Comparison of ENCODE assay signal across 9 cellular contexts in the genomic region with DNA sequence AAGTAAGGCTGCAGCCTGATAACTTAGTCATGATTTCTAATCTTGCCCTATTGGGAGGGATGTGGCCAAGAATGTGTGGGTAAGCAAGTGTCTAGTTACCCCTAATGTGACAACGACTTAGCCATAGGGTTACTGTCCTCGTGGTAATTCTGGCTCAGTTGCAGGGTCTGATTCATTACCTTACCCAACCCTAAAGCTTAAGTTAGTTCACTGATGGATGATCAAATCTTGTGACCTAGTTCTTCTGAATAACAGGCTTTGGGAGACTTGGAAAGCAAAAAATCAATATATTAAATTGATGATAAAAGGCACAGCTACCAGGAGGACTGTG. TPM values are rescaled to one million over a fixed set of nuclear protein-coding genes. Genes with fewer than 3 reads are reported as not detected.
DNase-seq lines count a peak whose midpoint lies in the region; ATAC-seq and TF ChIP-seq lines count a peak whose summit lies in the region.
"Had no signal": no experiment of that assay in that cellular context is flagged by ENCODE, and none has a peak within 500 bp of the region (broad histone marks: within the 10 kb centered on the region; RNA-seq: fewer than 3 reads in every experiment).

No MANE protein-coding gene starts in this region.

- H3K27ac Mint-ChIP-seq in activated naive CD4-positive, alpha-beta T cell treated with anti-CD3 and anti-CD28 coated beads, Interleukin-2, amount 10 ng/mL, durations not matched to agents 7 days and 5 days, result no peak overlapping the region
- no peak overlapping the region for H3K27ac Mint-ChIP-seq in activated naive CD8-positive, alpha-beta T cell treated with anti-CD3 and anti-CD28 coated beads, Interleukin-2, amount 10 ng/mL, durations not matched to agents 7 days and 5 days
- H3K27ac Mint-ChIP-seq in type B pancreatic cell, result peak overlapping the region; percentile 99

- POLR2A ChIA-PET in activated naive CD8-positive, alpha-beta T cell treated with anti-CD3 and anti-CD28 coated beads, Interleukin-2, amount 10 ng/mL, durations not matched to agents 7 days and 5 days (lab: Charles Lee), result interaction anchor here (2.9 kb wide), 1 partner anchor 96 kb away, joined by 17 read pairs; no protein-coding TSS in a partner anchor

- peaks cover 4% of the 10 kb centered on the region for H3K27me3 Mint-ChIP-seq in activated naive CD4-positive, alpha-beta T cell treated with anti-CD3 and anti-CD28 coated beads, Interleukin-2, amount 10 ng/mL, durations not matched to agents 7 days and 5 days
- no peaks in the 10 kb centered on the region for H3K27me3 Mint-ChIP-seq in activated naive CD8-positive, alpha-beta T cell treated with anti-CD3 and anti-CD28 coated beads, Interleukin-2, amount 10 ng/mL, durations not matched to agents 7 days and 5 days
- H3K27me3 Mint-ChIP-seq in type B pancreatic cell, result no peaks in the 10 kb centered on the region

- no peak for ATAC-seq in activated naive CD8-positive, alpha-beta T cell treated with anti-CD3 and anti-CD28 coated beads, Interleukin-2, amount 10 ng/mL, durations not matched to agents 7 days and 5 days (ENCODE audit: low read depth)
- no peak for ATAC-seq in GM21526 (IDR thresholded peaks at IDR 0.05; ENCODE audit: low FRiP score, unreplicated experiment)

- DNase-seq in activated naive CD4-positive, alpha-beta T cell treated with anti-CD3 and anti-CD28 coated beads, Interleukin-2, amount 10 ng/mL, durations not matched to agents 7 days and 5 days, result no peak
- DNase-seq in activated naive CD4-positive, alpha-beta T cell treated with anti-CD3 and anti-CD28 coated beads, Interleukin-2, amount 50 U/mL, for 16 hours, result no peak
- no peak for DNase-seq in activated naive CD8-positive, alpha-beta T cell treated with anti-CD3 and anti-CD28 coated beads, Interleukin-2, amount 10 ng/mL, durations not matched to agents 7 days and 5 days
- DNase-seq in kidney tubule cell (ENCODE audit: low spot score), result peak; percentile 85
- DNase-seq in type B pancreatic cell (ENCODE audit: extremely low spot score, unreplicated experiment), result no peak
- no peak for DNase-seq in effector CD8-positive, alpha-beta T cell (lab: John Stamatoyannopoulos, UW)
- no peak for DNase-seq in NCI-H1436 (lab: John Stamatoyannopoulos, UW)
- DNase-seq: H7 had no signal

- H3K9me3 Mint-ChIP-seq in activated naive CD4-positive, alpha-beta T cell treated with anti-CD3 and anti-CD28 coated beads, Interleukin-2, amount 10 ng/mL, durations not matched to agents 7 days and 5 days, result no peaks in the 10 kb centered on the region
- H3K9me3 Mint-ChIP-seq in activated naive CD8-positive, alpha-beta T cell treated with anti-CD3 and anti-CD28 coated beads, Interleukin-2, amount 10 ng/mL, durations not matched to agents 7 days and 5 days, result no peaks in the 10 kb centered on the region
- H3K9me3 Mint-ChIP-seq in type B pancreatic cell, result no peaks in the 10 kb centered on the region

- peaks cover 3% of the 10 kb centered on the region for H3K36me3 Mint-ChIP-seq in activated naive CD4-positive, alpha-beta T cell treated with anti-CD3 and anti-CD28 coated beads, Interleukin-2, amount 10 ng/mL, durations not matched to agents 7 days and 5 days
- H3K36me3 Mint-ChIP-seq in activated naive CD8-positive, alpha-beta T cell treated with anti-CD3 and anti-CD28 coated beads, Interleukin-2, amount 10 ng/mL, durations not matched to agents 7 days and 5 days, result no peaks in the 10 kb centered on the region
- no peaks in the 10 kb centered on the region for H3K36me3 Mint-ChIP-seq in type B pancreatic cell

- CTCF ChIA-PET in activated naive CD4-positive, alpha-beta T cell treated with anti-CD3 and anti-CD28 coated beads, Interleukin-2, amount 10 ng/mL, durations not matched to agents 7 days and 5 days (lab: Charles Lee), result interaction anchor here (0.6 to 2.3 kb wide), 3 partner anchors 19 to 272 kb away, joined by 3 to 9 read pairs (median 5); no protein-coding TSS in a partner anchor

- H3K4me1 Mint-ChIP-seq in activated naive CD4-positive, alpha-beta T cell treated with anti-CD3 and anti-CD28 coated beads, Interleukin-2, amount 10 ng/mL, durations not matched to agents 7 days and 5 days, result peaks cover 37% of the 10 kb centered on the region
- peaks cover 25% of the 10 kb centered on the region for H3K4me1 Mint-ChIP-seq in activated naive CD8-positive, alpha-beta T cell treated with anti-CD3 and anti-CD28 coated beads, Interleukin-2, amount 10 ng/mL, durations not matched to agents 7 days and 5 days
- H3K4me1 Mint-ChIP-seq in type B pancreatic cell (ENCODE audit: unreplicated experiment), result peaks cover 14% of the 10 kb centered on the region

- peak overlapping the region; percentile 88 for H3K4me3 Mint-ChIP-seq in activated naive CD4-positive, alpha-beta T cell treated with anti-CD3 and anti-CD28 coated beads, Interleukin-2, amount 10 ng/mL, durations not matched to agents 7 days and 5 days
- H3K4me3 Mint-ChIP-seq in activated naive CD8-positive, alpha-beta T cell treated with anti-CD3 and anti-CD28 coated beads, Interleukin-2, amount 10 ng/mL, durations not matched to agents 7 days and 5 days, result peak overlapping the region; percentile 7
- H3K4me3 Mint-ChIP-seq in type B pancreatic cell, result peak overlapping the region; percentile 99

- no peak for TF ChIP-seq CTCF in type B pancreatic cell (conservative IDR thresholded peaks at IDR 0.05)

RNA-seq across cellular contexts. Expression of gene INTS14, which starts 1.6 kb away (rescaled TPM):
- total RNA-seq in activated naive CD8-positive, alpha-beta T cell treated with anti-CD3 and anti-CD28 coated beads, Interleukin-2, amount 10 ng/mL, durations not matched to agents 7 days and 5 days, result 10 to 100 TPM; 42.8 to 43.0 TPM
- total RNA-seq in type B pancreatic cell (ENCODE audit: low replicate concordance), result 43.9 and 49.3 TPM in 2 replicates

RNA-seq across cellular contexts. Expression of gene SLC24A1, which starts 9.2 kb away (rescaled TPM):
- 1 to 10 TPM; 4.9 to 7.1 TPM for total RNA-seq in activated naive CD8-positive, alpha-beta T cell treated with anti-CD3 and anti-CD28 coated beads, Interleukin-2, amount 10 ng/mL, durations not matched to agents 7 days and 5 days
- 9.8 and 15.8 TPM in 2 replicates for total RNA-seq in type B pancreatic cell (ENCODE audit: low replicate concordance)

Comparison
In these comparisons a context has a peak if more than half of its experiments do, and no peak if none do; other contexts are left out.
1. H3K4me3 Mint-ChIP-seq: peak in every context shown above with its lines; median percentile 99 in type B pancreatic cell; 88 in activated naive CD4-positive, alpha-beta T cell treated with anti-CD3 and anti-CD28 coated beads, Interleukin-2, amount 10 ng/mL, durations not matched to agents 7 days and 5 days; 7 in activated naive CD8-positive, alpha-beta T cell treated with anti-CD3 and anti-CD28 coated beads, Interleukin-2, amount 10 ng/mL, durations not matched to agents 7 days and 5 days.